Comparison of ENCODE assay signal across 9 cellular contexts in genomic region chr15:75335313-75335704, GRCh38. TPM values are rescaled to one million over a fixed set of nuclear protein-coding genes. Genes with fewer than 3 reads are reported as not detected.
A peak's percentile ranks its signal among the peaks of the same experiment; 100 is the strongest.
DNase-seq lines count a peak whose midpoint lies in the region; ATAC-seq, FAIRE-seq and TF ChIP-seq lines count a peak whose summit lies in the region.
"Had no signal": no experiment of that assay in that cellular context is flagged by ENCODE, and none has a peak within 500 bp of the region (broad histone marks: within the 10 kb centered on the region; RNA-seq: fewer than 3 reads in every experiment).

No MANE protein-coding gene starts in this region.

- peaks cover 28% of the 10 kb centered on the region for H3K36me3 Mint-ChIP-seq in activated T-cell treated with anti-CD3 and anti-CD28 coated beads, Interleukin-2, amount 50 U/mL, for 24 hours (ENCODE audit: low read depth)
- H3K36me3 Mint-ChIP-seq in activated naive CD8-positive, alpha-beta T cell treated with anti-CD3 and anti-CD28 coated beads for 36 hours = peaks cover 7% of the 10 kb centered on the region

- H3K4me2 ChIP-seq in HepG2 (ENCODE audit: low read depth, low read length) = peak overlapping the region; percentile 99

- no peaks in the 10 kb centered on the region for H3K9me3 Mint-ChIP-seq in activated T-cell treated with anti-CD3 and anti-CD28 coated beads, Interleukin-2, amount 50 U/mL, for 24 hours
- H3K9me3 Mint-ChIP-seq in activated naive CD8-positive, alpha-beta T cell treated with anti-CD3 and anti-CD28 coated beads for 36 hours = no peaks in the 10 kb centered on the region

- peak overlapping the region; percentile 47 for H3K9ac ChIP-seq in HepG2 (ENCODE audit: insufficient read depth, low read depth, low read length)

- ATAC-seq in HepG2 (no peak), HG02678 (IDR thresholded peaks at IDR 0.05; ENCODE audit: unreplicated experiment) (no peak)

- no peak for TF ChIP-seq CTCF in HepG2 (CRISPR knock-in tag; IDR thresholded peaks at IDR 0.05)

- no peaks in the 10 kb centered on the region for H4K20me1 ChIP-seq in HepG2 (ENCODE audit: insufficient read depth, low read length)

- H3K36me3 ChIP-seq in HepG2 (replicated peaks in 1 of 2; ENCODE audit: control insufficient read depth in 1 of 2, insufficient read depth in 2 of 2, low read length in 2 of 2) (peaks cover 0 to 3% of the 10 kb centered on the region in 2 experiments; a peak in 2 of 5 replicates), thymus (ENCODE audit: control insufficient read depth, insufficient read depth) (peaks cover 19% of the 10 kb centered on the region)

- intact Hi-C loops in HepG2 (cut with micrococcal nuclease; ENCODE audit: unreplicated experiment) = no loop called here

- CTCF ChIA-PET in HepG2 (lab: Yijun Ruan, JAX; ENCODE audit: low intra/inter-chr PET ratio, low total read pairs) = no interaction called here

- in situ Hi-C loops in HepG2 (cut with HindIII; ENCODE audit: extremely low pct_ligation_motif_present, low pct_unique_long_range_greater_than_20kb) = no loop called here

- FAIRE-seq in HepG2 (lab: Jason Lieb, UNC) = no peak

- no peak for DNase-seq in activated T-cell treated with anti-CD3 and anti-CD28 coated beads, Interleukin-2, amount 50 U/mL, for 24 hours
- no peak for DNase-seq in activated T-cell treated with anti-CD3 and anti-CD28 coated beads, Interleukin-2, amount 50 U/mL, for 48 hours
- DNase-seq in activated naive CD8-positive, alpha-beta T cell treated with anti-CD3 and anti-CD28 coated beads for 36 hours = no peak
- DNase-seq in HepG2 (ENCODE audit: low spot score) (no peak), SIG-M5 (lab: John Stamatoyannopoulos, UW) (no peak), AG08396 (ENCODE audit: low spot score) (no peak)

- TF ChIP-seq RAD21 in HepG2 (CRISPR knock-in tag; IDR thresholded peaks at IDR 0.05) = no peak

- 37% methylated on average over 3 of the region's 3 CpGs for WGBS in HepG2 (ENCODE audit: low lambda C conversion rate)
- WGBS in thymus = 35% methylated on average over 3 of the region's 3 CpGs

- peak overlapping the region; percentile 76 for H2AFZ ChIP-seq in HepG2 (ENCODE audit: low read length)

- no peaks in the 10 kb centered on the region for H3K27me3 Mint-ChIP-seq in activated T-cell treated with anti-CD3 and anti-CD28 coated beads, Interleukin-2, amount 50 U/mL, for 24 hours
- no peaks in the 10 kb centered on the region for H3K27me3 Mint-ChIP-seq in activated naive CD8-positive, alpha-beta T cell treated with anti-CD3 and anti-CD28 coated beads for 36 hours

- POLR2A ChIA-PET in HepG2 (lab: Yijun Ruan, JAX) = interaction anchor here (1.3 to 2.0 kb wide), 3 partner anchors 12 to 305 kb away, joined by 6 to 10 read pairs (median 8); partner anchors contain the start of genes IMP3, MAN2C1 and NEIL1

- TF ChIP-seq EP300 in HepG2 (IDR thresholded peaks at IDR 0.05; ENCODE audit: low read depth in 2 of 2, low read length in 2 of 2) (no peak), HepG2 (CRISPR knock-in tag; IDR thresholded peaks at IDR 0.05; ENCODE audit: borderline replicate concordance) (no peak)

- H3K4me1 ChIP-seq in HepG2 (ENCODE audit: insufficient read depth, low read length) (peaks cover 22% of the 10 kb centered on the region), thymus (ENCODE audit: control insufficient read depth, insufficient read depth, low read length) (peaks cover 8% of the 10 kb centered on the region)

- no TSS peak for BruUV-seq in HepG2 (replicated peaks; lab: Mats Ljungman, UMichigan)

- peak overlapping the region; percentile 95 for H3K4me3 Mint-ChIP-seq in activated T-cell treated with anti-CD3 and anti-CD28 coated beads, Interleukin-2, amount 50 U/mL, for 24 hours
- peak overlapping the region; percentile 95 for H3K4me3 Mint-ChIP-seq in activated naive CD8-positive, alpha-beta T cell treated with anti-CD3 and anti-CD28 coated beads for 36 hours

- H3K27ac ChIP-seq in HepG2 (ENCODE audit: extremely low read length, insufficient read depth, low read length) = peak overlapping the region; percentile 78
- H3K27ac ChIP-seq in thymus (ENCODE audit: low read depth) = no peak overlapping the region

- H3K27me3 ChIP-seq in HepG2 (ENCODE audit: control insufficient read depth in 1 of 2, insufficient read depth in 2 of 2, low read length in 2 of 2) (no peaks in the 10 kb centered on the region), thymus (ENCODE audit: control insufficient read depth, insufficient read depth) (no peaks in the 10 kb centered on the region)

- H3K27ac Mint-ChIP-seq in activated T-cell treated with anti-CD3 and anti-CD28 coated beads, Interleukin-2, amount 50 U/mL, for 24 hours = peak overlapping the region; percentile 96
- peak overlapping the region; percentile 90 for H3K27ac Mint-ChIP-seq in activated naive CD8-positive, alpha-beta T cell treated with anti-CD3 and anti-CD28 coated beads for 36 hours

- TF ChIP-seq POLR2A in HepG2 (IDR thresholded peaks at IDR 0.05; ENCODE audit: insufficient read depth in 1 of 2, low read depth in 2 of 2, low read length in 2 of 2) = no peak

- H3K79me2 ChIP-seq in HepG2 (ENCODE audit: insufficient read depth, low read length) = peaks cover 8% of the 10 kb centered on the region

- H3K4me3 ChIP-seq in HepG2 (replicated peaks in 1 of 3; ENCODE audit: insufficient read depth in 1 of 3, low read depth in 2 of 3, low read length in 3 of 3) (peak overlapping the region; percentile 73 to 83 (median 81)), thymus (ENCODE audit: low read length) (peak overlapping the region; percentile 62)

- peaks cover 26% of the 10 kb centered on the region for H3K4me1 Mint-ChIP-seq in activated T-cell treated with anti-CD3 and anti-CD28 coated beads, Interleukin-2, amount 50 U/mL, for 24 hours (ENCODE audit: low read depth)
- peaks cover 14% of the 10 kb centered on the region for H3K4me1 Mint-ChIP-seq in activated naive CD8-positive, alpha-beta T cell treated with anti-CD3 and anti-CD28 coated beads for 36 hours

- H3K9me3 ChIP-seq in HepG2 (ENCODE audit: low read length) (no peaks in the 10 kb centered on the region), thymus (ENCODE audit: control insufficient read depth) (no peaks in the 10 kb centered on the region)

RNA-seq across cellular contexts. Expression of gene COMMD4, which starts 0.6 kb away (rescaled TPM):
- 10 to 100 TPM; 92.7 to 97.4 TPM for total RNA-seq in activated naive CD8-positive, alpha-beta T cell treated with anti-CD3 and anti-CD28 coated beads for 36 hours
- 89.9 and 106 TPM in 2 replicates for total RNA-seq in HepG2 (2016; rRNA removed; fragmentation: Illumina TruSeq; extraction: Trizol)
- 17.5 and 17.7 TPM in 2 replicates for total RNA-seq in HepG2 (2016; cell fraction: cytosol; rRNA removed; fragmentation: Illumina TruSeq; extraction: Trizol; ENCODE audit: low read depth)
- 89.8 and 123 TPM in 2 replicates for total RNA-seq in HepG2 (2016; cell fraction: insoluble cytoplasmic fraction; rRNA removed; fragmentation: Illumina TruSeq; extraction: Trizol)
- 25.0 and 27.3 TPM in 2 replicates for total RNA-seq in HepG2 (2016; cell fraction: membrane; rRNA removed; fragmentation: Illumina TruSeq; extraction: Trizol)
- 47.4 and 48.2 TPM in 2 replicates for total RNA-seq in HepG2 (2016; cell fraction: nucleus; rRNA removed; fragmentation: Illumina TruSeq; extraction: Trizol)
- polyA plus RNA-seq in HepG2 (2011; rRNA removed) (45.8 and 48.8 TPM in 2 replicates), thymus (99.0 TPM)
- polyA plus RNA-seq in HepG2 (2011; cell fraction: cytosol; rRNA removed) = 65.2 and 112 TPM in 2 replicates
- polyA plus RNA-seq in HepG2 (2011; cell fraction: nucleus; rRNA removed) = 131 and 137 TPM in 2 replicates
- polyA plus RNA-seq in HepG2 (2012) = 24.2 and 36.2 TPM in 2 replicates
- polyA plus RNA-seq in HepG2 (2016; cell fraction: cytosol; fragmentation: Illumina TruSeq; extraction: Trizol; ENCODE audit: low read depth) = 18.7 and 20.0 TPM in 2 replicates
- 103 and 109 TPM in 2 replicates for polyA plus RNA-seq in HepG2 (2016; cell fraction: insoluble cytoplasmic fraction; fragmentation: Illumina TruSeq; extraction: Trizol; ENCODE audit: low read depth)
- polyA plus RNA-seq in HepG2 (2016; cell fraction: membrane; fragmentation: Illumina TruSeq; extraction: Trizol; ENCODE audit: low read depth) = 24.2 and 25.0 TPM in 2 replicates
- 99.3 and 104 TPM in 2 replicates for polyA plus RNA-seq in HepG2 (2016; cell fraction: nucleus; fragmentation: Illumina TruSeq; extraction: Trizol; ENCODE audit: insufficient read depth, low read depth)
- 34.3 and 108 TPM in 2 replicates for polyA minus RNA-seq in HepG2 (2011; rRNA and poly(A)+ RNA removed; ENCODE audit: low replicate concordance)
- polyA minus RNA-seq in HepG2 (2011; cell fraction: cytosol; rRNA and poly(A)+ RNA removed) = 10.2 and 20.8 TPM in 2 replicates
- 8.6 and 10.4 TPM in 2 replicates for polyA minus RNA-seq in HepG2 (2011; cell fraction: nucleus; rRNA and poly(A)+ RNA removed)

RNA-seq across cellular contexts. Expression of gene NEIL1, which starts 11.5 kb away (rescaled TPM):
- total RNA-seq in activated naive CD8-positive, alpha-beta T cell treated with anti-CD3 and anti-CD28 coated beads for 36 hours = 1 to 10 TPM; 5.4 to 7.3 TPM
- total RNA-seq in HepG2 (2016; rRNA removed; fragmentation: Illumina TruSeq; extraction: Trizol) = 3.7 and 10.4 TPM in 2 replicates
- total RNA-seq in HepG2 (2016; cell fraction: cytosol; rRNA removed; fragmentation: Illumina TruSeq; extraction: Trizol; ENCODE audit: low read depth) = 1.4 and 1.7 TPM in 2 replicates
- total RNA-seq in HepG2 (2016; cell fraction: insoluble cytoplasmic fraction; rRNA removed; fragmentation: Illumina TruSeq; extraction: Trizol) = 3.3 and 9.7 TPM in 2 replicates
- 1.2 and 1.6 TPM in 2 replicates for total RNA-seq in HepG2 (2016; cell fraction: membrane; rRNA removed; fragmentation: Illumina TruSeq; extraction: Trizol)
- total RNA-seq in HepG2 (2016; cell fraction: nucleus; rRNA removed; fragmentation: Illumina TruSeq; extraction: Trizol) = 11.2 and 13.2 TPM in 2 replicates
- polyA plus RNA-seq in HepG2 (2011; rRNA removed) (15.5 and 20.8 TPM in 2 replicates), thymus (77.9 TPM)
- 2.3 and 5.2 TPM in 2 replicates for polyA plus RNA-seq in HepG2 (2011; cell fraction: cytosol; rRNA removed)
- 173 and 186 TPM in 2 replicates for polyA plus RNA-seq in HepG2 (2011; cell fraction: nucleus; rRNA removed)
- polyA plus RNA-seq in HepG2 (2012) = 12.7 and 12.8 TPM in 2 replicates
- polyA plus RNA-seq in HepG2 (2016; cell fraction: cytosol; fragmentation: Illumina TruSeq; extraction: Trizol; ENCODE audit: low read depth) = 0.59 and 0.62 TPM in 2 replicates
- 2.5 and 3.3 TPM in 2 replicates for polyA plus RNA-seq in HepG2 (2016; cell fraction: insoluble cytoplasmic fraction; fragmentation: Illumina TruSeq; extraction: Trizol; ENCODE audit: low read depth)
- 0.81 and 1.0 TPM in 2 replicates for polyA plus RNA-seq in HepG2 (2016; cell fraction: membrane; fragmentation: Illumina TruSeq; extraction: Trizol; ENCODE audit: low read depth)
- 42.4 and 44.3 TPM in 2 replicates for polyA plus RNA-seq in HepG2 (2016; cell fraction: nucleus; fragmentation: Illumina TruSeq; extraction: Trizol; ENCODE audit: insufficient read depth, low read depth)
- 3.1 and 11.3 TPM in 2 replicates for polyA minus RNA-seq in HepG2 (2011; rRNA and poly(A)+ RNA removed; ENCODE audit: low replicate concordance)
- polyA minus RNA-seq in HepG2 (2011; cell fraction: cytosol; rRNA and poly(A)+ RNA removed) = 2.1 and 3.2 TPM in 2 replicates
- polyA minus RNA-seq in HepG2 (2011; cell fraction: nucleus; rRNA and poly(A)+ RNA removed) = 13.9 and 19.4 TPM in 2 replicates

RNA-seq across cellular contexts. Expression of gene MAN2C1, which starts 33.1 kb away (rescaled TPM):
- 100 to 1,000 TPM; 123 to 135 TPM for total RNA-seq in activated naive CD8-positive, alpha-beta T cell treated with anti-CD3 and anti-CD28 coated beads for 36 hours
- total RNA-seq in HepG2 (2016; rRNA removed; fragmentation: Illumina TruSeq; extraction: Trizol) = 19.5 and 71.0 TPM in 2 replicates
- 22.6 and 23.0 TPM in 2 replicates for total RNA-seq in HepG2 (2016; cell fraction: cytosol; rRNA removed; fragmentation: Illumina TruSeq; extraction: Trizol; ENCODE audit: low read depth)
- total RNA-seq in HepG2 (2016; cell fraction: insoluble cytoplasmic fraction; rRNA removed; fragmentation: Illumina TruSeq; extraction: Trizol) = 18.6 and 68.6 TPM in 2 replicates
- total RNA-seq in HepG2 (2016; cell fraction: membrane; rRNA removed; fragmentation: Illumina TruSeq; extraction: Trizol) = 13.2 and 14.6 TPM in 2 replicates
- 97.9 and 121 TPM in 2 replicates for total RNA-seq in HepG2 (2016; cell fraction: nucleus; rRNA removed; fragmentation: Illumina TruSeq; extraction: Trizol)
- polyA plus RNA-seq in HepG2 (2011; rRNA removed) (62.6 and 75.6 TPM in 2 replicates), thymus (280 TPM)
- polyA plus RNA-seq in HepG2 (2011; cell fraction: cytosol; rRNA removed) = 13.2 and 22.4 TPM in 2 replicates
- polyA plus RNA-seq in HepG2 (2011; cell fraction: nucleus; rRNA removed) = 865 and 1,137 TPM in 2 replicates
- 75.9 and 76.2 TPM in 2 replicates for polyA plus RNA-seq in HepG2 (2012)
- 1.8 and 2.8 TPM in 2 replicates for polyA plus RNA-seq in HepG2 (2016; cell fraction: cytosol; fragmentation: Illumina TruSeq; extraction: Trizol; ENCODE audit: low read depth)
- polyA plus RNA-seq in HepG2 (2016; cell fraction: insoluble cytoplasmic fraction; fragmentation: Illumina TruSeq; extraction: Trizol; ENCODE audit: low read depth) = 13.7 and 14.4 TPM in 2 replicates
- polyA plus RNA-seq in HepG2 (2016; cell fraction: membrane; fragmentation: Illumina TruSeq; extraction: Trizol; ENCODE audit: low read depth) = 3.1 and 3.3 TPM in 2 replicates
- 278 and 324 TPM in 2 replicates for polyA plus RNA-seq in HepG2 (2016; cell fraction: nucleus; fragmentation: Illumina TruSeq; extraction: Trizol; ENCODE audit: insufficient read depth, low read depth)
- 124 and 148 TPM in 2 replicates for polyA minus RNA-seq in HepG2 (2011; rRNA and poly(A)+ RNA removed; ENCODE audit: low replicate concordance)
- polyA minus RNA-seq in HepG2 (2011; cell fraction: cytosol; rRNA and poly(A)+ RNA removed) = 16.0 and 22.9 TPM in 2 replicates
- 169 and 181 TPM in 2 replicates for polyA minus RNA-seq in HepG2 (2011; cell fraction: nucleus; rRNA and poly(A)+ RNA removed)

RNA-seq across cellular contexts. Expression of gene GOLGA6D, which starts 52.7 kb away (rescaled TPM):
- not detected for total RNA-seq in activated naive CD8-positive, alpha-beta T cell treated with anti-CD3 and anti-CD28 coated beads for 36 hours
- total RNA-seq in HepG2 (2016; rRNA removed; fragmentation: Illumina TruSeq; extraction: Trizol) = not detected in 2 replicates
- not detected in 2 replicates for total RNA-seq in HepG2 (2016; cell fraction: cytosol; rRNA removed; fragmentation: Illumina TruSeq; extraction: Trizol; ENCODE audit: low read depth)
- 0.04 TPM in 1 of 2 replicates, not detected in the other for total RNA-seq in HepG2 (2016; cell fraction: insoluble cytoplasmic fraction; rRNA removed; fragmentation: Illumina TruSeq; extraction: Trizol)
- total RNA-seq in HepG2 (2016; cell fraction: membrane; rRNA removed; fragmentation: Illumina TruSeq; extraction: Trizol) = not detected in 2 replicates
- total RNA-seq in HepG2 (2016; cell fraction: nucleus; rRNA removed; fragmentation: Illumina TruSeq; extraction: Trizol) = 0.13 TPM in 1 of 2 replicates, not detected in the other
- 0.04 TPM in 1 of 2 replicates, not detected in the other for polyA plus RNA-seq in HepG2 (2011; rRNA removed)
- polyA plus RNA-seq in HepG2 (2011; cell fraction: cytosol; rRNA removed) = not detected in 2 replicates
- 0.03 and 0.05 TPM in 2 replicates for polyA plus RNA-seq in HepG2 (2011; cell fraction: nucleus; rRNA removed)
- polyA plus RNA-seq in HepG2 (2012) = 0.13 and 0.15 TPM in 2 replicates
- polyA plus RNA-seq in HepG2 (2016; cell fraction: cytosol; fragmentation: Illumina TruSeq; extraction: Trizol; ENCODE audit: low read depth) = not detected in 2 replicates
- not detected in 2 replicates for polyA plus RNA-seq in HepG2 (2016; cell fraction: insoluble cytoplasmic fraction; fragmentation: Illumina TruSeq; extraction: Trizol; ENCODE audit: low read depth)
- polyA plus RNA-seq in HepG2 (2016; cell fraction: membrane; fragmentation: Illumina TruSeq; extraction: Trizol; ENCODE audit: low read depth) = not detected in 2 replicates
- polyA plus RNA-seq in HepG2 (2016; cell fraction: nucleus; fragmentation: Illumina TruSeq; extraction: Trizol; ENCODE audit: insufficient read depth, low read depth) = not detected in 2 replicates
- polyA minus RNA-seq in HepG2 (2011; rRNA and poly(A)+ RNA removed; ENCODE audit: low replicate concordance) = not detected in 2 replicates
- not detected in 2 replicates for polyA minus RNA-seq in HepG2 (2011; cell fraction: cytosol; rRNA and poly(A)+ RNA removed)
- 0.12 and 0.13 TPM in 2 replicates for polyA minus RNA-seq in HepG2 (2011; cell fraction: nucleus; rRNA and poly(A)+ RNA removed)
- 0.05 TPM for polyA plus RNA-seq in thymus
- total RNA-seq: pulmonary artery endothelial cell had no signal
